Comparison of ENCODE assay signal across 18 cellular contexts in the genomic region with DNA sequence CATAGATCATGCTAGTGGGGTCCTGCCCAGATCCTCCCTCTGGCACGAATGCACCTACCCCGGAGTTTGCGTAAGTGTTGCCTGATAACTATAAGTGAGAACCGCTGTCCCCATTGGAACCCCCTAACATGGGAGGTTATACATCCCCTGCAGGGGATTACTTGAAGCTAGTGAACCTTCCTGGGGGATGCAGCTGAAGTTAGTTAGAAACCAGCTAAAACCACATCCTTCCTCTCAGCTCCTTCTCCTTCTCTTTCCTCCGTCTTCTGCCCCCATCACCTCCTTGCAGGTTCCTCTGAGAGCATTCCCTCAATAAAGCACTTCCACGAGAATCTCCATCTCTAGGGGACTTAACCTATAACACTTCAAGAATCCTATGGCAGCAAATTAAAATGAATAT.
DNase-seq lines count a peak whose midpoint lies in the region; ATAC-seq, FAIRE-seq and TF ChIP-seq lines count a peak whose summit lies in the region.
"Had no signal": no experiment of that assay in that cellular context is flagged by ENCODE, and none has a peak within 500 bp of the region (broad histone marks: within the 10 kb centered on the region; RNA-seq: fewer than 3 reads in every experiment).

No MANE protein-coding gene starts in this region.

- H3K27ac ChIP-seq in GM12878 (ENCODE audit: control insufficient read depth, insufficient read depth): no peak overlapping the region
- H3K27ac ChIP-seq: body of pancreas, upper lobe of right lung had no signal

- WGBS in GM12878 (ENCODE audit: insufficient coverage, insufficient replicate concordance, low lambda C conversion rate, missing lambda C conversion rate): 75% methylated on average over 6 of the region's 6 CpGs

- H3K9me3 ChIP-seq in GM12878 (replicated peaks; ENCODE audit: control insufficient read depth, insufficient read depth, low read length): no peaks in the 10 kb centered on the region
- H3K9me3 ChIP-seq: body of pancreas, upper lobe of right lung had no signal

- no peaks in the 10 kb centered on the region for H4K20me1 ChIP-seq in GM12878 (ENCODE audit: control insufficient read depth, insufficient read depth)

- H2AFZ ChIP-seq in GM12878 (ENCODE audit: control insufficient read depth, low read depth, low read length): no peak overlapping the region

- peaks cover 35% of the 10 kb centered on the region for H3K4me1 Mint-ChIP-seq in T-helper 2 cell treated with Interferon-gamma antibody and Interleukin-4, amounts not matched to agents 5 μg/mL and 100 μg/mL, for 36 hours (ENCODE audit: low read depth)
- H3K4me1 Mint-ChIP-seq in osteocyte (ENCODE audit: unreplicated experiment): peaks cover 28% of the 10 kb centered on the region

- ATAC-seq in GM12878: no peak
- ATAC-seq in HG03460 (IDR thresholded peaks at IDR 0.05; ENCODE audit: unreplicated experiment): no peak
- ATAC-seq: body of pancreas, HCT116, Panc1, upper lobe of right lung had no signal

- H3K4me2 ChIP-seq in GM12878 (ENCODE audit: control insufficient read depth, insufficient read depth): no peak overlapping the region

- H3K4me1 ChIP-seq in GM12878 (ENCODE audit: control insufficient read depth, insufficient read depth, low read length): peaks cover 2% of the 10 kb centered on the region; the same call in 1 of the 2 replicates
- H3K4me1 ChIP-seq: body of pancreas, upper lobe of right lung had no signal

- POLR2A ChIA-PET in GM12878 (lab: Charles Lee): no interaction called here

- in situ Hi-C loops in GM12878 (cut with MboI): no loop called here

- no peak for TF ChIP-seq EP300 in GM12878 (IDR thresholded peaks at IDR 0.05; ENCODE audit: borderline replicate concordance in 1 of 2, control insufficient read depth in 1 of 2, low read depth in 2 of 2, low read length in 2 of 2)

- TF ChIP-seq CTCF in GM12878 (IDR thresholded peaks at IDR 0.05 in 2 of 3, conservative IDR thresholded peaks at IDR 0.05 in 1 of 3; ENCODE audit: control insufficient read depth in 2 of 3, extremely low read depth in 1 of 3, insufficient read depth in 1 of 3, low read depth in 3 of 3, low read length in 3 of 3) (no peak), osteocyte (IDR thresholded peaks at IDR 0.05) (no peak)

- no peaks in the 10 kb centered on the region for H3K79me2 ChIP-seq in GM12878 (ENCODE audit: control insufficient read depth, insufficient read depth, low read length)

- no peak for TF ChIP-seq POLR2A in GM12878 (IDR thresholded peaks at IDR 0.05; ENCODE audit: low read depth, low read length)

- intact Hi-C loops in GM12878 (cut with micrococcal nuclease; ENCODE audit: unreplicated experiment): no loop called here

- no peaks in the 10 kb centered on the region for H3K9me3 Mint-ChIP-seq in T-helper 2 cell treated with Interferon-gamma antibody and Interleukin-4, amounts not matched to agents 5 μg/mL and 100 μg/mL, for 36 hours
- H3K9me3 Mint-ChIP-seq in osteocyte (ENCODE audit: unreplicated experiment): no peaks in the 10 kb centered on the region

- no peak overlapping the region for H3K27ac Mint-ChIP-seq in T-helper 2 cell treated with Interferon-gamma antibody and Interleukin-4, amounts not matched to agents 5 μg/mL and 100 μg/mL, for 36 hours
- peak overlapping the region; percentile 45 for H3K27ac Mint-ChIP-seq in osteocyte (ENCODE audit: unreplicated experiment)

- no peak for FAIRE-seq in GM12878 (lab: Jason Lieb, UNC)

- TF ChIP-seq RAD21 in GM12878 (IDR thresholded peaks at IDR 0.05; ENCODE audit: insufficient read depth, low read depth, low read length): no peak

- no peak for DNase-seq in T-helper 2 cell treated with Interferon-gamma antibody and Interleukin-4, amounts not matched to agents 5 μg/mL and 100 μg/mL, for 36 hours (ENCODE audit: low spot score)
- DNase-seq in T-helper 2 cell (no peak), Kasumi-1 (lab: John Stamatoyannopoulos, UW) (peak; percentile 79), GM12878 (ENCODE audit: low read depth, low spot score) (no peak), osteocyte (ENCODE audit: extremely low spot score, unreplicated experiment) (no peak), DMS 273 (lab: John Stamatoyannopoulos, UW; ENCODE audit: unreplicated experiment) (no peak), NCI-H2171 (lab: John Stamatoyannopoulos, UW) (no peak)
- DNase-seq: activated CD4-positive, alpha-beta T cell treated with anti-CD3 and anti-CD28 coated beads for 4 hours; activated effector memory CD4-positive, alpha-beta T cell treated with Interleukin-2 at 50 U/mL for 16 hours; body of pancreas; NCI-H187; NCI-H526; nucleus accumbens; stimulated activated CD4-positive, alpha-beta T cell treated with anti-CD3 and anti-CD28 coated beads, Interleukin-4, amount 100 ng/mL, for 24 hours; upper lobe of right lung had no signal

- CTCF ChIA-PET in GM12878 (lab: Yijun Ruan, JAX): interaction anchor here (0.6 to 0.9 kb wide), 2 partner anchors 27 to 118 kb away, joined by 3 read pairs; no protein-coding TSS in a partner anchor

- peaks cover 8 to 26% of the 10 kb centered on the region in 2 experiments for H3K36me3 ChIP-seq in GM12878 (ENCODE audit: control insufficient read depth in 2 of 2, insufficient read depth in 2 of 2, low read length in 1 of 2)

- SMC1A ChIA-PET in GM12878 (lab: Charles Lee; ENCODE audit: uncharacterized antibody, unreplicated experiment): interaction anchor here (0.5 to 2.9 kb wide), 7 partner anchors 13 to 406 kb away, joined by 3 to 6 read pairs (median 3); no protein-coding TSS in a partner anchor

- peak overlapping the region; percentile 54 for H3K4me3 Mint-ChIP-seq in T-helper 2 cell treated with Interferon-gamma antibody and Interleukin-4, amounts not matched to agents 5 μg/mL and 100 μg/mL, for 36 hours
- no peak overlapping the region for H3K4me3 Mint-ChIP-seq in osteocyte (ENCODE audit: unreplicated experiment)

- no peak overlapping the region for H3K9ac ChIP-seq in GM12878 (ENCODE audit: control insufficient read depth, insufficient read depth, low read length)

- no peaks in the 10 kb centered on the region for H3K27me3 ChIP-seq in GM12878 (replicated peaks in 1 of 2; ENCODE audit: control insufficient read depth in 2 of 2, insufficient read depth in 2 of 2, low read length in 1 of 2)
- H3K27me3 ChIP-seq: body of pancreas, upper lobe of right lung had no signal

- H3K4me3 ChIP-seq in GM12878: no peak overlapping the region
- H3K4me3 ChIP-seq: body of pancreas, upper lobe of right lung had no signal

- peaks cover 46% of the 10 kb centered on the region for H3K36me3 Mint-ChIP-seq in T-helper 2 cell treated with Interferon-gamma antibody and Interleukin-4, amounts not matched to agents 5 μg/mL and 100 μg/mL, for 36 hours (ENCODE audit: low read depth)
- peaks cover 52% of the 10 kb centered on the region for H3K36me3 Mint-ChIP-seq in osteocyte (ENCODE audit: unreplicated experiment)

- no peaks in the 10 kb centered on the region for H3K27me3 Mint-ChIP-seq in T-helper 2 cell treated with Interferon-gamma antibody and Interleukin-4, amounts not matched to agents 5 μg/mL and 100 μg/mL, for 36 hours (ENCODE audit: low read depth)
- no peaks in the 10 kb centered on the region for H3K27me3 Mint-ChIP-seq in osteocyte (ENCODE audit: unreplicated experiment)

- BruUV-seq in GM12878 (replicated peaks; lab: Mats Ljungman, UMichigan): TSS peak; percentile 34

- RAD21 ChIA-PET in GM12878 (lab: Charles Lee; ENCODE audit: unreplicated experiment): no interaction called here

TF ChIP-seq in GM12878, 131 proteins besides CTCF, POLR2A, EP300 and RAD21:
- TF ChIP-seq GABPA (IDR thresholded peaks at IDR 0.05; ENCODE audit: low read depth) (peak; percentile 47; the same call in 1 of the 2 replicates), RUNX3 (IDR thresholded peaks at IDR 0.05; ENCODE audit: low read length) (peak; percentile 66), BRCA1 (IDR thresholded peaks at IDR 0.05; ENCODE audit: low read depth, low read length) (no peak)

Comparison
In these comparisons a context has a peak if more than half of its experiments do, and no peak if none do; other contexts are left out.
1. DNase-seq: peak in Kasumi-1 (2 of 2); none in T-helper 2 cell treated with Interferon-gamma antibody and Interleukin-4, amounts not matched to agents 5 μg/mL and 100 μg/mL, for 36 hours (single experiment), T-helper 2 cell (0 of 5), GM12878 (single experiment), osteocyte (single experiment), DMS 273 (single experiment) and NCI-H2171 (single experiment).